ENCODE assay signal across 1 cellular context in genomic region chr18:63119647-63120046, GRCh38.
TF ChIP-seq lines count a peak whose summit lies in the region.

No MANE protein-coding gene starts in this region.

TF ChIP-seq in HCT116, 20 proteins besides CTCF, POLR2A, EP300 and RAD21 (continued from another document):
- TF ChIP-seq ZBTB33 (IDR thresholded peaks at IDR 0.05; ENCODE audit: extremely low read depth, insufficient replicate concordance, low read length), result no peak
